In genomic region chr14:92240658-92241057, GRCh38 we compare ENCODE assay signal across 27 cellular contexts.
"Had no signal": no experiment of that assay in that cellular context is flagged by ENCODE, and none has a peak within 500 bp of the region (broad histone marks: within the 10 kb centered on the region; RNA-seq: fewer than 3 reads in every experiment).

No MANE protein-coding gene starts in this region.

- H3K9me3 ChIP-seq: suprapubic skin, testis, thyroid gland, upper lobe of right lung, uterus, vagina had no signal

- H3K4me1 ChIP-seq: stomach, suprapubic skin, testis, thyroid gland, tibial artery, tibial nerve, transverse colon, upper lobe of left lung, upper lobe of right lung, uterus, vagina had no signal

- H3K27me3 ChIP-seq: stomach, testis, thyroid gland, tibial artery, tibial nerve, transverse colon, upper lobe of left lung, uterus, vagina had no signal

- H3K4me3 ChIP-seq: stomach, suprapubic skin, testis, thoracic aorta, thyroid gland, tibial artery, tibial nerve, transverse colon, upper lobe of left lung, upper lobe of right lung, uterus, vagina had no signal

- H3K36me3 ChIP-seq: stomach, suprapubic skin, thoracic aorta, thyroid gland, tibial artery, tibial nerve, transverse colon, upper lobe of left lung, upper lobe of right lung, uterus, vagina had no signal

- H3K27ac ChIP-seq: stomach, suprapubic skin, testis, thoracic aorta, thyroid gland, tibial artery, tibial nerve, transverse colon, upper lobe of left lung, upper lobe of right lung, uterus, vagina had no signal

- FAIRE-seq: urothelium cell line had no signal

- ATAC-seq: stimulated activated effector memory CD8-positive, alpha-beta T cell treated with anti-CD3 and anti-CD28 coated beads, Interleukin-12 subunit alpha, Interleukin-12 subunit beta, amount 100 ng/mL, for 72 hours; stimulated activated memory B cell treated with anti-CD40 and anti-IgM and Interleukin-4, amounts not matched to agents 10 μg/mL and 1 μg/mL and 100 μg/mL, for 72 hours; stimulated activated naive B cell treated with anti-CD40 and anti-IgM and Interleukin-4, amounts not matched to agents 10 μg/mL and 1 μg/mL and 100 μg/mL, for 72 hours; stimulated activated naive CD8-positive, alpha-beta T cell treated with anti-CD3 and anti-CD28 coated beads, Interleukin-15, amount 100 ng/mL, for 72 hours; stimulated activated naive CD8-positive, alpha-beta T cell treated with anti-CD3 and anti-CD28 coated beads, Interleukin-15, Interleukin-2, amounts not matched to agents 100 U/mL and 50 U/mL, for 24 hours; upper lobe of right lung had no signal

- DNase-seq: stimulated activated CD4-positive, alpha-beta T cell treated with anti-CD3 and anti-CD28 coated beads, Interleukin-2, amount 100 ng/mL, for 48 hours; stimulated activated CD4-positive, alpha-beta T cell treated with anti-CD3 and anti-CD28 coated beads, Interleukin-4, amount 100 ng/mL, for 1 hour; stimulated activated CD4-positive, alpha-beta T cell treated with anti-CD3 and anti-CD28 coated beads, Interleukin-4, amount 100 ng/mL, for 24 hours; stimulated activated CD4-positive, alpha-beta T cell treated with anti-CD3 and anti-CD28 coated beads, Interleukin-4, amount 100 ng/mL, for 4 hours; stimulated activated CD8-positive, alpha-beta memory T cell treated with anti-CD3 and anti-CD28 coated beads, Interleukin-4, amount 100 ng/mL, for 48 hours; stimulated activated naive B cell treated with anti-CD40 and anti-IgM and Interleukin-4, amounts not matched to agents 10 μg/mL and 1 μg/mL and 100 μg/mL, for 72 hours; stimulated activated naive CD4-positive, alpha-beta T cell; stimulated activated naive CD4-positive, alpha-beta T cell treated with Interleukin-2 at 50 U/mL for 16 hours; stimulated activated naive CD8-positive, alpha-beta T cell treated with anti-CD3 and anti-CD28 coated beads, Interleukin-15, amount 100 ng/mL, for 72 hours; stimulated activated naive CD8-positive, alpha-beta T cell treated with anti-CD3 and anti-CD28 coated beads, Interleukin-15, Interleukin-2, amounts not matched to agents 100 U/mL and 50 U/mL, for 24 hours; stomach; substantia nigra; testis; thyroid gland; tibial artery; transverse colon; trophoblast cell; upper lobe of left lung; upper lobe of right lung; uterus had no signal
